ENCODE assay signal across 1 cellular context in the genomic region with DNA sequence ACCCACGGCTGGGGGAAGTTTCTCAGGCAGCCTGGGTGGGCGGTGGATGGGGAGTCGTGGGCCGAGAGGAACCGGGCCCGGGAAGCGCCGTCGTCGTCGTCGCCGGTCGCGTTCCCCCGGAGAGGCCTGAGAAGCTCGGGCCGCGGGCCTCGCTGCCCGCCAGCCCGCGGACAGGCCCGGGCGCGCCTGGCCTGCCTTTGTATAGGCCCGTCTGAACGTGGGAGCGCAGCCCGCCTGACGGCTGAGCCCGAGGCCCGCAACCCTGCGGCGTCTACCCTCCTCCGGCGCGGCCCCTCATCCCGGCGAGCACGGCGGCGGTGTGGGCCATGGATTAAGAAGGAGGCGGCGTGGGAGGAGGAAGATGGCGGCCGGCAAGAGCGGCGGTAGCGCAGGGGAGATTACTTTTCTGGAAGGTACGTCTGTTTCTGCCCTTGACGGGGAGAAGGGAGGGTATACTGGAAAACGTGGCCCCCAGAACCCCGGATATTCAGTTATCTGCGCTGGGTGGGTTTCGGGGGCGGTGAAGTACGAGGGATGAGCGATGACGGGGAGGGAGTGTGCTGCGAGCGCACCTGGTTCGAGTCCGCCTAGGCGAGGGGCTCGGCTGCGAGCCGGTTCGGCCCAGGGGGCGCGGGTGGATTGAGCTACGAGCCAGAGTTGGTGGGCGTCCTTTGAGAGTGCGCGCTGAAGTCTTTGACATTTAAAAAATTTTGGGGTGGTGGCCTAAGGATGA.
TF ChIP-seq lines count a peak whose summit lies in the region.

No MANE protein-coding gene starts in this region.

TF ChIP-seq in HepG2, 621 proteins besides CTCF, POLR2A, EP300 and RAD21 (continued from another document and continues in another):
- TF ChIP-seq, protein P1, sequence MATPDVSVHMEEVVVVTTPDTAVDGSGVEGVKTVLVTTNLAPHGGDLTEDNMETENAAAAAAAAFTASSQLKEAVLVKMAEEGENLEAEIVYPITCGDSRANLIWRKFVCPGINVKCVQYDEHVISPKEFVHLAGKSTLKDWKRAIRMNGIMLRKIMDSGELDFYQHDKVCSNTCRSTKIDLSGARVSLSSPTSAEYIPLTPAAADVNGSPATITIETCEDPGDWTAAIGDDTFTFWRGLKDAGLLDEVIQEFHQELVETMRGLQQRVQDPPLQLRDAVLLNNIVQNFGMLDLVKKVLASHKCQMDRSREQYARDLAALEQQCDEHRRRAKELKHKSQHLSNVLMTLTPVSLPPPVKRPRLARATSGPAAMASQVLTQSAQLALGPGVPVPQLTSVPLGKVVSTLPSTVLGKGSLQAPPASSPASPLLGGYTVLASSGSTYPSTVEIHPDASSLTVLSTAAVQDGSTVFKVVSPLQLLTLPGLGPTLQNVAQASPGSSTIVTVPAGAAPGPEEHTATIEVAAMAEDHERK (CRISPR knock-in tag; IDR thresholded peaks at IDR 0.05; ENCODE audit: low read depth) = no peak
- no peak for TF ChIP-seq ZFP1 (CRISPR knock-in tag; IDR thresholded peaks at IDR 0.05)
- no peak for TF ChIP-seq ZNF441 (CRISPR knock-in tag; IDR thresholded peaks at IDR 0.05; ENCODE audit: borderline replicate concordance)
- TF ChIP-seq MIER3 (CRISPR knock-in tag; IDR thresholded peaks at IDR 0.05; ENCODE audit: borderline replicate concordance) = no peak
- TF ChIP-seq, protein P2, sequence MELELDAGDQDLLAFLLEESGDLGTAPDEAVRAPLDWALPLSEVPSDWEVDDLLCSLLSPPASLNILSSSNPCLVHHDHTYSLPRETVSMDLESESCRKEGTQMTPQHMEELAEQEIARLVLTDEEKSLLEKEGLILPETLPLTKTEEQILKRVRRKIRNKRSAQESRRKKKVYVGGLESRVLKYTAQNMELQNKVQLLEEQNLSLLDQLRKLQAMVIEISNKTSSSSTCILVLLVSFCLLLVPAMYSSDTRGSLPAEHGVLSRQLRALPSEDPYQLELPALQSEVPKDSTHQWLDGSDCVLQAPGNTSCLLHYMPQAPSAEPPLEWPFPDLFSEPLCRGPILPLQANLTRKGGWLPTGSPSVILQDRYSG (CRISPR knock-in tag; IDR thresholded peaks at IDR 0.05) = no peak
- peak; percentile 45 for TF ChIP-seq SRSF1 (optimal IDR thresholded peaks at IDR 0.05; ENCODE audit: low read depth, low read length)
- TF ChIP-seq NFRKB (IDR thresholded peaks at IDR 0.05) = no peak
- no peak for TF ChIP-seq ZNF782 (CRISPR knock-in tag; IDR thresholded peaks at IDR 0.05; ENCODE audit: borderline replicate concordance)
- TF ChIP-seq, protein P3, sequence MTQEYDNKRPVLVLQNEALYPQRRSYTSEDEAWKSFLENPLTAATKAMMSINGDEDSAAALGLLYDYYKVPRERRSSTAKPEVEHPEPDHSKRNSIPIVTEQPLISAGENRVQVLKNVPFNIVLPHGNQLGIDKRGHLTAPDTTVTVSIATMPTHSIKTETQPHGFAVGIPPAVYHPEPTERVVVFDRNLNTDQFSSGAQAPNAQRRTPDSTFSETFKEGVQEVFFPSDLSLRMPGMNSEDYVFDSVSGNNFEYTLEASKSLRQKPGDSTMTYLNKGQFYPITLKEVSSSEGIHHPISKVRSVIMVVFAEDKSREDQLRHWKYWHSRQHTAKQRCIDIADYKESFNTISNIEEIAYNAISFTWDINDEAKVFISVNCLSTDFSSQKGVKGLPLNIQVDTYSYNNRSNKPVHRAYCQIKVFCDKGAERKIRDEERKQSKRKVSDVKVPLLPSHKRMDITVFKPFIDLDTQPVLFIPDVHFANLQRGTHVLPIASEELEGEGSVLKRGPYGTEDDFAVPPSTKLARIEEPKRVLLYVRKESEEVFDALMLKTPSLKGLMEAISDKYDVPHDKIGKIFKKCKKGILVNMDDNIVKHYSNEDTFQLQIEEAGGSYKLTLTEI (CRISPR knock-in tag; conservative IDR thresholded peaks at IDR 0.05) = no peak
- no peak for TF ChIP-seq BRCA1 (CRISPR knock-in tag; IDR thresholded peaks at IDR 0.05)
- TF ChIP-seq ZNF232 (CRISPR knock-in tag; IDR thresholded peaks at IDR 0.05; ENCODE audit: borderline replicate concordance) = no peak; the same call in 1 of the 2 replicates
- TF ChIP-seq ZZZ3 (CRISPR knock-in tag; IDR thresholded peaks at IDR 0.05; ENCODE audit: borderline replicate concordance) = no peak; the same call in 1 of the 2 replicates
- no peak for TF ChIP-seq SETDB1 (CRISPR knock-in tag; IDR thresholded peaks at IDR 0.05; ENCODE audit: borderline replicate concordance)
- TF ChIP-seq ZNF124 (CRISPR knock-in tag; IDR thresholded peaks at IDR 0.05) = 0 out of 2 replicates have a peak, but pooled peaks have one; percentile 26
- no peak for TF ChIP-seq HOXD1 (CRISPR knock-in tag; IDR thresholded peaks at IDR 0.05)
- peak; percentile 34; the same call in 1 of the 2 replicates for TF ChIP-seq SAP130 (CRISPR knock-in tag; IDR thresholded peaks at IDR 0.05; ENCODE audit: low read depth)
- TF ChIP-seq PHF8 (CRISPR knock-in tag; IDR thresholded peaks at IDR 0.05) = peak; percentile 78
- no peak for TF ChIP-seq REL (CRISPR knock-in tag; conservative IDR thresholded peaks at IDR 0.05)
- no peak for TF ChIP-seq ZNF207 (IDR thresholded peaks at IDR 0.05; ENCODE audit: borderline replicate concordance)
- no peak; the same call in 1 of the 2 replicates for TF ChIP-seq ZNF230 (CRISPR knock-in tag; IDR thresholded peaks at IDR 0.05)
- TF ChIP-seq HNF4G (IDR thresholded peaks at IDR 0.05; ENCODE audit: borderline replicate concordance, low read depth, low read length) = no peak
- TF ChIP-seq HNF4G (CRISPR knock-in tag; IDR thresholded peaks at IDR 0.05; ENCODE audit: borderline replicate concordance, low read depth) = no peak
- no peak for TF ChIP-seq ZNF562 (CRISPR knock-in tag; IDR thresholded peaks at IDR 0.05; ENCODE audit: borderline replicate concordance)
- TF ChIP-seq, protein P4, sequence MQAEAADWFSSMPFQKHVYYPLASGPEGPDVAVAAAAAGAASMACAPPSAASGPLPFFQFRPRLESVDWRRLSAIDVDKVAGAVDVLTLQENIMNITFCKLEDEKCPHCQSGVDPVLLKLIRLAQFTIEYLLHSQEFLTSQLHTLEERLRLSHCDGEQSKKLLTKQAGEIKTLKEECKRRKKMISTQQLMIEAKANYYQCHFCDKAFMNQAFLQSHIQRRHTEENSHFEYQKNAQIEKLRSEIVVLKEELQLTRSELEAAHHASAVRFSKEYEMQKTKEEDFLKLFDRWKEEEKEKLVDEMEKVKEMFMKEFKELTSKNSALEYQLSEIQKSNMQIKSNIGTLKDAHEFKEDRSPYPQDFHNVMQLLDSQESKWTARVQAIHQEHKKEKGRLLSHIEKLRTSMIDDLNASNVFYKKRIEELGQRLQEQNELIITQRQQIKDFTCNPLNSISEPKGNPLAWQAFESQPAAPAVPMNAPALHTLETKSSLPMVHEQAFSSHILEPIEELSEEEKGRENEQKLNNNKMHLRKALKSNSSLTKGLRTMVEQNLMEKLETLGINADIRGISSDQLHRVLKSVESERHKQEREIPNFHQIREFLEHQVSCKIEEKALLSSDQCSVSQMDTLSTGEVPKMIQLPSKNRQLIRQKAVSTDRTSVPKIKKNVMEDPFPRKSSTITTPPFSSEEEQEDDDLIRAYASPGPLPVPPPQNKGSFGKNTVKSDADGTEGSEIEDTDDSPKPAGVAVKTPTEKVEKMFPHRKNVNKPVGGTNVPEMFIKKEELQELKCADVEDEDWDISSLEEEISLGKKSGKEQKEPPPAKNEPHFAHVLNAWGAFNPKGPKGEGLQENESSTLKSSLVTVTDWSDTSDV (CRISPR knock-in tag; IDR thresholded peaks at IDR 0.05) = no peak
- TF ChIP-seq, protein P5, sequence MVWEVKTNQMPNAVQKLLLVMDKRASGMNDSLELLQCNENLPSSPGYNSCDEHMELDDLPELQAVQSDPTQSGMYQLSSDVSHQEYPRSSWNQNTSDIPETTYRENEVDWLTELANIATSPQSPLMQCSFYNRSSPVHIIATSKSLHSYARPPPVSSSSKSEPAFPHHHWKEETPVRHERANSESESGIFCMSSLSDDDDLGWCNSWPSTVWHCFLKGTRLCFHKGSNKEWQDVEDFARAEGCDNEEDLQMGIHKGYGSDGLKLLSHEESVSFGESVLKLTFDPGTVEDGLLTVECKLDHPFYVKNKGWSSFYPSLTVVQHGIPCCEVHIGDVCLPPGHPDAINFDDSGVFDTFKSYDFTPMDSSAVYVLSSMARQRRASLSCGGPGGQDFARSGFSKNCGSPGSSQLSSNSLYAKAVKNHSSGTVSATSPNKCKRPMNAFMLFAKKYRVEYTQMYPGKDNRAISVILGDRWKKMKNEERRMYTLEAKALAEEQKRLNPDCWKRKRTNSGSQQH (CRISPR knock-in tag; IDR thresholded peaks at IDR 0.05; ENCODE audit: low read depth) = no peak; the same call in 1 of the 2 replicates
- no peak for TF ChIP-seq TCF7 (IDR thresholded peaks at IDR 0.05; ENCODE audit: low read depth)
- TF ChIP-seq, protein P6, sequence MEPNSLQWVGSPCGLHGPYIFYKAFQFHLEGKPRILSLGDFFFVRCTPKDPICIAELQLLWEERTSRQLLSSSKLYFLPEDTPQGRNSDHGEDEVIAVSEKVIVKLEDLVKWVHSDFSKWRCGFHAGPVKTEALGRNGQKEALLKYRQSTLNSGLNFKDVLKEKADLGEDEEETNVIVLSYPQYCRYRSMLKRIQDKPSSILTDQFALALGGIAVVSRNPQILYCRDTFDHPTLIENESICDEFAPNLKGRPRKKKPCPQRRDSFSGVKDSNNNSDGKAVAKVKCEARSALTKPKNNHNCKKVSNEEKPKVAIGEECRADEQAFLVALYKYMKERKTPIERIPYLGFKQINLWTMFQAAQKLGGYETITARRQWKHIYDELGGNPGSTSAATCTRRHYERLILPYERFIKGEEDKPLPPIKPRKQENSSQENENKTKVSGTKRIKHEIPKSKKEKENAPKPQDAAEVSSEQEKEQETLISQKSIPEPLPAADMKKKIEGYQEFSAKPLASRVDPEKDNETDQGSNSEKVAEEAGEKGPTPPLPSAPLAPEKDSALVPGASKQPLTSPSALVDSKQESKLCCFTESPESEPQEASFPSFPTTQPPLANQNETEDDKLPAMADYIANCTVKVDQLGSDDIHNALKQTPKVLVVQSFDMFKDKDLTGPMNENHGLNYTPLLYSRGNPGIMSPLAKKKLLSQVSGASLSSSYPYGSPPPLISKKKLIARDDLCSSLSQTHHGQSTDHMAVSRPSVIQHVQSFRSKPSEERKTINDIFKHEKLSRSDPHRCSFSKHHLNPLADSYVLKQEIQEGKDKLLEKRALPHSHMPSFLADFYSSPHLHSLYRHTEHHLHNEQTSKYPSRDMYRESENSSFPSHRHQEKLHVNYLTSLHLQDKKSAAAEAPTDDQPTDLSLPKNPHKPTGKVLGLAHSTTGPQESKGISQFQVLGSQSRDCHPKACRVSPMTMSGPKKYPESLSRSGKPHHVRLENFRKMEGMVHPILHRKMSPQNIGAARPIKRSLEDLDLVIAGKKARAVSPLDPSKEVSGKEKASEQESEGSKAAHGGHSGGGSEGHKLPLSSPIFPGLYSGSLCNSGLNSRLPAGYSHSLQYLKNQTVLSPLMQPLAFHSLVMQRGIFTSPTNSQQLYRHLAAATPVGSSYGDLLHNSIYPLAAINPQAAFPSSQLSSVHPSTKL (CRISPR knock-in tag; IDR thresholded peaks at IDR 0.05) = no peak; the same call in 1 of the 2 replicates
- TF ChIP-seq GPN1 (CRISPR knock-in tag; IDR thresholded peaks at IDR 0.05; ENCODE audit: borderline replicate concordance) = peak; percentile 38; the same call in 1 of the 2 replicates
- no peak for TF ChIP-seq ZNF136 (CRISPR knock-in tag; IDR thresholded peaks at IDR 0.05; ENCODE audit: low read depth)
- TF ChIP-seq, protein P7, sequence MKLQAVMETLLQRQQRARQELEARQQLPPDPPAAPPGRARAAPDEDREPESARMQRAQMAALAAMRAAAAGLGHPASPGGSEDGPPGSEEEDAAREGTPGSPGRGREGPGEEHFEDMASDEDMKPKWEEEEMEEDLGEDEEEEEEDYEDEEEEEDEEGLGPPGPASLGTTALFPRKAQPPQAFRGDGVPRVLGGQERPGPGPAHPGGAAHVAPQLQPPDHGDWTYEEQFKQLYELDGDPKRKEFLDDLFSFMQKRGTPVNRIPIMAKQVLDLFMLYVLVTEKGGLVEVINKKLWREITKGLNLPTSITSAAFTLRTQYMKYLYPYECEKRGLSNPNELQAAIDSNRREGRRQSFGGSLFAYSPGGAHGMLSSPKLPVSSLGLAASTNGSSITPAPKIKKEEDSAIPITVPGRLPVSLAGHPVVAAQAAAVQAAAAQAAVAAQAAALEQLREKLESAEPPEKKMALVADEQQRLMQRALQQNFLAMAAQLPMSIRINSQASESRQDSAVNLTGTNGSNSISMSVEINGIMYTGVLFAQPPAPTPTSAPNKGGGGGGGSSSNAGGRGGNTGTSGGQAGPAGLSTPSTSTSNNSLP (IDR thresholded peaks at IDR 0.05; ENCODE audit: low read depth, low read length) = no peak
- no peak for TF ChIP-seq ZNF496 (CRISPR knock-in tag; IDR thresholded peaks at IDR 0.05; ENCODE audit: insufficient replicate concordance)
- TF ChIP-seq HNF4A (CRISPR knock-in tag; IDR thresholded peaks at IDR 0.05) = no peak
- TF ChIP-seq, protein P8, sequence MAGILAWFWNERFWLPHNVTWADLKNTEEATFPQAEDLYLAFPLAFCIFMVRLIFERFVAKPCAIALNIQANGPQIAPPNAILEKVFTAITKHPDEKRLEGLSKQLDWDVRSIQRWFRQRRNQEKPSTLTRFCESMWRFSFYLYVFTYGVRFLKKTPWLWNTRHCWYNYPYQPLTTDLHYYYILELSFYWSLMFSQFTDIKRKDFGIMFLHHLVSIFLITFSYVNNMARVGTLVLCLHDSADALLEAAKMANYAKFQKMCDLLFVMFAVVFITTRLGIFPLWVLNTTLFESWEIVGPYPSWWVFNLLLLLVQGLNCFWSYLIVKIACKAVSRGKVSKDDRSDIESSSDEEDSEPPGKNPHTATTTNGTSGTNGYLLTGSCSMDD (CRISPR knock-in tag; IDR thresholded peaks at IDR 0.05) = no peak
- TF ChIP-seq SMYD3 (CRISPR knock-in tag; IDR thresholded peaks at IDR 0.05) = no peak
- 0 out of 2 replicates have a peak, but pooled peaks have one; percentile 7 for TF ChIP-seq ZNF431 (CRISPR knock-in tag; IDR thresholded peaks at IDR 0.05; ENCODE audit: borderline replicate concordance, low read depth)
- no peak for TF ChIP-seq BHLHE40 (IDR thresholded peaks at IDR 0.05; ENCODE audit: low read length)
- TF ChIP-seq, protein P9, sequence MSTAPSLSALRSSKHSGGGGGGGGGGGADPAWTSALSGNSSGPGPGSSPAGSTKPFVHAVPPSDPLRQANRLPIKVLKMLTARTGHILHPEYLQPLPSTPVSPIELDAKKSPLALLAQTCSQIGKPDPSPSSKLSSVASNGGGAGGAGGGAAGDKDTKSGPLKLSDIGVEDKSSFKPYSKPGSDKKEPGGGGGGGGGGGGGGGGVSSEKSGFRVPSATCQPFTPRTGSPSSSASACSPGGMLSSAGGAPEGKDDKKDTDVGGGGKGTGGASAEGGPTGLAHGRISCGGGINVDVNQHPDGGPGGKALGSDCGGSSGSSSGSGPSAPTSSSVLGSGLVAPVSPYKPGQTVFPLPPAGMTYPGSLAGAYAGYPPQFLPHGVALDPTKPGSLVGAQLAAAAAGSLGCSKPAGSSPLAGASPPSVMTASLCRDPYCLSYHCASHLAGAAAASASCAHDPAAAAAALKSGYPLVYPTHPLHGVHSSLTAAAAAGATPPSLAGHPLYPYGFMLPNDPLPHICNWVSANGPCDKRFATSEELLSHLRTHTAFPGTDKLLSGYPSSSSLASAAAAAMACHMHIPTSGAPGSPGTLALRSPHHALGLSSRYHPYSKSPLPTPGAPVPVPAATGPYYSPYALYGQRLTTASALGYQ (CRISPR knock-in tag; IDR thresholded peaks at IDR 0.05) = no peak; the same call in 1 of the 2 replicates
- TF ChIP-seq ZNF33A (CRISPR knock-in tag; IDR thresholded peaks at IDR 0.05; ENCODE audit: borderline replicate concordance) = no peak
- TF ChIP-seq ZNF841 (CRISPR knock-in tag; IDR thresholded peaks at IDR 0.05; ENCODE audit: borderline replicate concordance) = 0 out of 2 replicates have a peak, but pooled peaks have one; percentile 52
- 0 out of 2 replicates have a peak, but pooled peaks have one; percentile 19 for TF ChIP-seq CENPT (CRISPR knock-in tag; IDR thresholded peaks at IDR 0.05; ENCODE audit: low read depth)
- TF ChIP-seq SKI (IDR thresholded peaks at IDR 0.05; ENCODE audit: partially characterized antibody) = no peak
- TF ChIP-seq PCBP2 (optimal IDR thresholded peaks at IDR 0.05; ENCODE audit: low read depth, low read length, poor library complexity, severe bottlenecking) = no peak
- no peak for TF ChIP-seq SATB2 (CRISPR knock-in tag; IDR thresholded peaks at IDR 0.05)
- TF ChIP-seq KDM6A (CRISPR knock-in tag; IDR thresholded peaks at IDR 0.05; ENCODE audit: low read depth) = no peak
